ENCODE assay signal across 31 cellular contexts in genomic region chr21:15291621-15292266, GRCh38.
DNase-seq lines count a peak whose midpoint lies in the region; ATAC-seq and TF ChIP-seq lines count a peak whose summit lies in the region.
"Had no signal": no experiment of that assay in that cellular context is flagged by ENCODE, and none has a peak within 500 bp of the region (broad histone marks: within the 10 kb centered on the region; RNA-seq: fewer than 3 reads in every experiment).

No MANE protein-coding gene starts in this region.

- peak overlapping the region; percentile 15 for H3K27ac Mint-ChIP-seq in endodermal cell
- peak overlapping the region; percentile 70 for H3K27ac Mint-ChIP-seq in type B pancreatic cell
- no peak overlapping the region for H3K27ac Mint-ChIP-seq in HFFc6
- H3K27ac Mint-ChIP-seq: activated CD8-positive, alpha-beta T cell treated with anti-CD3 and anti-CD28 coated beads for 36 hours; activated naive CD8-positive, alpha-beta T cell treated with anti-CD3 and anti-CD28 coated beads, Interleukin-2, amount 50 U/mL, for 24 hours; stimulated activated effector memory CD8-positive, alpha-beta T cell treated with anti-CD3 and anti-CD28 coated beads, Interleukin-12 subunit alpha, Interleukin-12 subunit beta, amount 100 ng/mL, for 72 hours had no signal

- no peak overlapping the region for H2BK15ac ChIP-seq in mesendoderm (replicated peaks; ENCODE audit: low read depth)

- no peak for TF ChIP-seq EP300 in gastroesophageal sphincter (IDR thresholded peaks at IDR 0.05)

- no peak overlapping the region for H4K5ac ChIP-seq in mesendoderm (ENCODE audit: low read length)

- H3K23ac ChIP-seq in mesendoderm (ENCODE audit: low read length) = no peak overlapping the region

- no peak overlapping the region for H3K4me2 ChIP-seq in mesendoderm (ENCODE audit: low read length)
- H3K4me2 ChIP-seq: BLaER1 had no signal

- H3K36me3 Mint-ChIP-seq in endodermal cell (ENCODE audit: low read depth) = no peaks in the 10 kb centered on the region
- H3K36me3 Mint-ChIP-seq in type B pancreatic cell = no peaks in the 10 kb centered on the region
- no peaks in the 10 kb centered on the region for H3K36me3 Mint-ChIP-seq in HFFc6 (ENCODE audit: low read depth)
- H3K36me3 Mint-ChIP-seq: stimulated activated effector memory CD8-positive, alpha-beta T cell treated with anti-CD3 and anti-CD28 coated beads, Interleukin-12 subunit alpha, Interleukin-12 subunit beta, amount 100 ng/mL, for 72 hours had no signal

- no peak overlapping the region for H4K8ac ChIP-seq in mesendoderm (ENCODE audit: low read depth, low read length)

- no peak overlapping the region for H3K4ac ChIP-seq in mesendoderm (ENCODE audit: low read depth, low read length)

- no peak overlapping the region for H3K18ac ChIP-seq in mesendoderm (ENCODE audit: low read length)

- H3K79me1 ChIP-seq in mesendoderm (ENCODE audit: low read length) = no peaks in the 10 kb centered on the region

- no peak overlapping the region for H3K4me3 Mint-ChIP-seq in endodermal cell
- H3K4me3 Mint-ChIP-seq in type B pancreatic cell = peak overlapping the region; percentile 25
- H3K4me3 Mint-ChIP-seq in HFFc6 = no peak overlapping the region
- H3K4me3 Mint-ChIP-seq: activated CD8-positive, alpha-beta T cell treated with anti-CD3 and anti-CD28 coated beads for 36 hours; activated naive CD8-positive, alpha-beta T cell treated with anti-CD3 and anti-CD28 coated beads, Interleukin-2, amount 50 U/mL, for 24 hours; stimulated activated effector memory CD8-positive, alpha-beta T cell treated with anti-CD3 and anti-CD28 coated beads, Interleukin-12 subunit alpha, Interleukin-12 subunit beta, amount 100 ng/mL, for 72 hours had no signal

- ATAC-seq in Right ventricle myocardium superior (ENCODE audit: poor library complexity) (no peak), SK-N-SH treated with all-trans-retinoic acid at 6 μM for 48 hours (no peak), gastroesophageal sphincter (no peak)
- ATAC-seq: activated CD4-positive, CD25-positive, alpha-beta regulatory T cell treated with anti-CD3 and anti-CD28 coated beads, Interleukin-2, amount 50 U/mL, for 24 hours; activated CD8-positive, alpha-beta T cell treated with anti-CD3 and anti-CD28 coated beads for 36 hours; activated naive CD8-positive, alpha-beta T cell treated with anti-CD3 and anti-CD28 coated beads, Interleukin-2, amount 50 U/mL, for 24 hours; gastrocnemius medialis; lower lobe of right lung; Panc1; stimulated activated effector memory CD8-positive, alpha-beta T cell treated with anti-CD3 and anti-CD28 coated beads, Interleukin-12 subunit alpha, Interleukin-12 subunit beta, amount 100 ng/mL, for 72 hours had no signal

- no peak overlapping the region for H3K9ac ChIP-seq in endodermal cell (ENCODE audit: extremely low read depth, low read length, poor library complexity, severe bottlenecking)
- H3K9ac ChIP-seq in mesendoderm (ENCODE audit: low read length) = no peak overlapping the region
- H3K9ac ChIP-seq: BLaER1 had no signal

- H3K4me1 ChIP-seq in right atrium auricular region (no peaks in the 10 kb centered on the region), endodermal cell (ENCODE audit: control insufficient read depth, insufficient read depth, low read length) (peaks cover 10% of the 10 kb centered on the region), mesendoderm (ENCODE audit: control insufficient read depth, low read depth, low read length) (no peaks in the 10 kb centered on the region), gastroesophageal sphincter (no peaks in the 10 kb centered on the region)
- H3K4me1 ChIP-seq: BLaER1, gastrocnemius medialis, lower lobe of right lung, spleen, uterus had no signal

- no peak overlapping the region for H3K56ac ChIP-seq in mesendoderm (ENCODE audit: low read length)

- no peak overlapping the region for H2AK5ac ChIP-seq in mesendoderm (ENCODE audit: low read length)

- H3K4me3 ChIP-seq in right atrium auricular region (no peak overlapping the region), endodermal cell (ENCODE audit: low read length) (no peak overlapping the region), mesendoderm (ENCODE audit: low read length) (no peak overlapping the region), gastroesophageal sphincter (no peak overlapping the region)
- H3K4me3 ChIP-seq: BLaER1, gastrocnemius medialis, lower lobe of right lung, SJSA1, spleen, uterus had no signal

- H2BK5ac ChIP-seq in mesendoderm (ENCODE audit: low read length) = no peak overlapping the region

- H3K27me3 ChIP-seq in right atrium auricular region = no peaks in the 10 kb centered on the region
- H3K27me3 ChIP-seq in endodermal cell (ENCODE audit: control insufficient read depth, insufficient read depth, low read length, poor library complexity, severe bottlenecking) = no peaks in the 10 kb centered on the region
- no peaks in the 10 kb centered on the region for H3K27me3 ChIP-seq in mesendoderm (ENCODE audit: insufficient read depth, low read length, poor library complexity)
- no peaks in the 10 kb centered on the region for H3K27me3 ChIP-seq in gastroesophageal sphincter
- H3K27me3 ChIP-seq: BLaER1, gastrocnemius medialis, SJSA1, spleen, uterus had no signal

- H3K27ac ChIP-seq in right atrium auricular region (no peak overlapping the region), endodermal cell (ENCODE audit: low read depth, low read length) (no peak overlapping the region), mesendoderm (ENCODE audit: low read depth, low read length) (no peak overlapping the region), gastroesophageal sphincter (no peak overlapping the region)
- H3K27ac ChIP-seq: BLaER1, gastrocnemius medialis, lower lobe of right lung, SJSA1, spleen had no signal

- WGBS in endodermal cell (ENCODE audit: insufficient coverage in 1 of 2, insufficient read length in 1 of 2), 2 experiments = 94 to 96% methylated on average over 4 of the region's 4 CpGs
- WGBS in mesendoderm (ENCODE audit: extremely low coverage, insufficient coverage, low lambda C conversion rate) = no CpG with 5 or more reads among the region's 4 CpGs
- WGBS in gastroesophageal sphincter (ENCODE audit: low coverage in 1 of 2), 2 donors = 88 to 100% methylated on average over 1 to 4 of the region's 4 CpGs

- H3K36me3 ChIP-seq in right atrium auricular region (no peaks in the 10 kb centered on the region), endodermal cell (ENCODE audit: control insufficient read depth, insufficient read depth, low read length) (no peaks in the 10 kb centered on the region), mesendoderm (ENCODE audit: control insufficient read depth, insufficient read depth, low read length) (no peaks in the 10 kb centered on the region), gastroesophageal sphincter (no peaks in the 10 kb centered on the region)
- H3K36me3 ChIP-seq: BLaER1, gastrocnemius medialis, lower lobe of right lung, SJSA1, spleen, uterus had no signal

- peak; percentile 31 for DNase-seq in Right ventricle myocardium superior
- no peak for DNase-seq in right atrium auricular region (ENCODE audit: low spot score)
- no peak for DNase-seq in endodermal cell
- DNase-seq in mesendoderm = peak; percentile 46
- DNase-seq in type B pancreatic cell (ENCODE audit: extremely low spot score, unreplicated experiment) = no peak
- no peak for DNase-seq in HFFc6
- DNase-seq: activated CD8-positive, alpha-beta T cell treated with anti-CD3 and anti-CD28 coated beads for 36 hours; activated gamma-delta T cell treated with Interleukin-2 at 50 U/mL for 16 hours; activated naive CD8-positive, alpha-beta T cell treated with anti-CD3 and anti-CD28 coated beads, Interleukin-2, amount 50 U/mL, for 24 hours; activated T-cell treated with anti-CD3 and anti-CD28 coated beads for 4 hours; erythroblast; gastrocnemius medialis; Karpas-422; kidney; lower lobe of right lung; NCI-H1092; NCI-H187 treated with DMSO at 0.1 percent for 48 hours; NCI-H2227 treated with DMSO at 0.1 percent for 48 hours; occipital lobe; spleen; stimulated activated CD4-positive, alpha-beta T cell treated with anti-CD3 and anti-CD28 coated beads, Interleukin-2, amount 100 ng/mL, for 48 hours; substantia nigra; T-helper 1 cell; uterus had no signal

- H2BK120ac ChIP-seq in mesendoderm (ENCODE audit: low read depth, low read length) = peak overlapping the region; percentile 66

- H3K9me3 Mint-ChIP-seq in endodermal cell (no peaks in the 10 kb centered on the region), type B pancreatic cell (peaks cover 8% of the 10 kb centered on the region), HFFc6 (no peaks in the 10 kb centered on the region)
- H3K9me3 Mint-ChIP-seq: activated CD8-positive, alpha-beta T cell treated with anti-CD3 and anti-CD28 coated beads for 36 hours; activated naive CD8-positive, alpha-beta T cell treated with anti-CD3 and anti-CD28 coated beads, Interleukin-2, amount 50 U/mL, for 24 hours; stimulated activated effector memory CD8-positive, alpha-beta T cell treated with anti-CD3 and anti-CD28 coated beads, Interleukin-12 subunit alpha, Interleukin-12 subunit beta, amount 100 ng/mL, for 72 hours had no signal

- H3K4me1 Mint-ChIP-seq in endodermal cell (peaks cover 24% of the 10 kb centered on the region), type B pancreatic cell (ENCODE audit: unreplicated experiment) (peaks cover 19% of the 10 kb centered on the region), HFFc6 (ENCODE audit: low read depth) (peaks cover 14% of the 10 kb centered on the region)
- H3K4me1 Mint-ChIP-seq: activated naive CD8-positive, alpha-beta T cell treated with anti-CD3 and anti-CD28 coated beads, Interleukin-2, amount 50 U/mL, for 24 hours; stimulated activated effector memory CD8-positive, alpha-beta T cell treated with anti-CD3 and anti-CD28 coated beads, Interleukin-12 subunit alpha, Interleukin-12 subunit beta, amount 100 ng/mL, for 72 hours had no signal

- TF ChIP-seq POLR2A in gastroesophageal sphincter (IDR thresholded peaks at IDR 0.05) = no peak

- TF ChIP-seq CTCF in right atrium auricular region (IDR thresholded peaks at IDR 0.05) (no peak), endodermal cell (conservative IDR thresholded peaks at IDR 0.05) (no peak), type B pancreatic cell (conservative IDR thresholded peaks at IDR 0.05) (no peak), gastroesophageal sphincter (IDR thresholded peaks at IDR 0.05) (no peak), HFFc6 (IDR thresholded peaks at IDR 0.05) (no peak)

- intact Hi-C loops in Right ventricle myocardium superior (cut with DNase I) = no loop called here

- H3K27me3 Mint-ChIP-seq in endodermal cell (ENCODE audit: insufficient read depth) (peaks cover 7% of the 10 kb centered on the region), type B pancreatic cell (no peaks in the 10 kb centered on the region), HFFc6 (ENCODE audit: insufficient read depth) (peaks cover 7% of the 10 kb centered on the region)
- H3K27me3 Mint-ChIP-seq: activated CD8-positive, alpha-beta T cell treated with anti-CD3 and anti-CD28 coated beads for 36 hours; activated naive CD8-positive, alpha-beta T cell treated with anti-CD3 and anti-CD28 coated beads, Interleukin-2, amount 50 U/mL, for 24 hours had no signal

- H3K79me2 ChIP-seq in mesendoderm (ENCODE audit: control insufficient read depth, insufficient read depth, low read length) = no peaks in the 10 kb centered on the region

- H3K9me3 ChIP-seq in right atrium auricular region (no peaks in the 10 kb centered on the region), endodermal cell (ENCODE audit: control insufficient read depth, low read length) (no peaks in the 10 kb centered on the region), gastroesophageal sphincter (no peaks in the 10 kb centered on the region)
- H3K9me3 ChIP-seq: gastrocnemius medialis, lower lobe of right lung, SJSA1, spleen, uterus had no signal

Comparison
In these comparisons a context has a peak if more than half of its experiments do, and no peak if none do; other contexts are left out.
1. DNase-seq: peak in Right ventricle myocardium superior (single experiment) and mesendoderm (single experiment); none in right atrium auricular region (single experiment), endodermal cell (single experiment), type B pancreatic cell (single experiment) and HFFc6 (single experiment).